35 cellular contexts compared by ENCODE assay signal in the genomic region with DNA sequence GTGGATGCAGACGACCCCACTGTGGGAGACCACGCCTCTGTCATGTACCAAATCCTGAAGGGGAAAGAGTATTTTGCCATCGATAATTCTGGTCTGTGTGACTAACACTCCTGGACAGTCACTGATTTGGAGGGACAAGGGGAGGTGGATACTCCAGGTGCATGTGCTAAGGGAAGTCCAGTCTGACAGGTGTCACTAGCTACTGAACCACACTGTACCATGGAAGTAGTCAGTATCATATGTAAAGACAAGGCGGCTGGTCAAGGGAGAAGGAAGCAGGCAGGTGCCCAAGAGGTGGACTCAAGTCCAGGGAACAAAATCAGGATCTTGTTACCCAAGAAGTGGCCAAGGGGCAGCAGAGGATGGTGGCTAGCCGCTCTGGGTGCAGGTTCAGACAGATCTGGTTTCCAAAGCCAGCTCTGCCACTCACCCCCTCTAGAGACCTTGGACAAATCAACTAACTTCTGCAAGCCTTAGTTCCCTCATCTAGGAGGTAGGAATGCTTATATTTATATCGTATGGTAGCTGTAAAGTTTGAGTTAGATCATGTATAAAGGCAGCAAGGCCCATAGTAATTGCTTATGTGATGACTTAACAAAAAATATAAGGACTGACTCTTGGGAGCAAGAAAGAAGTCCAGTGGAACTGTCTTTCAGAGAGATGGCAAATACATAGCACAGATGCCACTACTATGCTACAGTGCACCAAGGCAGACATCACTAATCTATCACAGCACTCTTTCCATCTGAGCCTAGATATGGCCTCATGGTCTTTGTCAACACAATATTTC. TPM values are rescaled to one million over a fixed set of nuclear protein-coding genes. Genes with fewer than 3 reads are reported as not detected.
"Had no signal": no experiment of that assay in that cellular context is flagged by ENCODE, and none has a peak within 500 bp of the region (broad histone marks: within the 10 kb centered on the region; RNA-seq: fewer than 3 reads in every experiment).

No MANE protein-coding gene starts in this region.

- H3K27me3 Mint-ChIP-seq: activated CD4-positive, alpha-beta memory T cell treated with anti-CD3 and anti-CD28 coated beads for 36 hours; activated naive CD4-positive, alpha-beta T cell treated with anti-CD3 and anti-CD28 coated beads, Interleukin-2, amount 50 U/mL, for 24 hours; stimulated activated naive CD8-positive, alpha-beta T cell treated with anti-CD3 and anti-CD28 coated beads, Interleukin-15, amount 100 ng/mL, for 72 hours had no signal

- H3K4me3 ChIP-seq: breast epithelium, lung, thyroid gland, upper lobe of right lung had no signal

- H3K4me3 Mint-ChIP-seq: activated CD4-positive, alpha-beta memory T cell treated with anti-CD3 and anti-CD28 coated beads for 36 hours; activated CD4-positive, alpha-beta T cell treated with anti-CD3 and anti-CD28 coated beads, Interleukin-2, amount 10 ng/mL, durations not matched to agents 24 days and 14 days; activated naive CD4-positive, alpha-beta T cell treated with anti-CD3 and anti-CD28 coated beads, Interleukin-2, amount 50 U/mL, for 24 hours; activated naive CD8-positive, alpha-beta T cell treated with anti-CD3 and anti-CD28 coated beads, Interleukin-2, amount 50 U/mL, for 24 hours; central memory CD8-positive, alpha-beta T cell; natural killer cell; stimulated activated memory B cell treated with anti-CD40 and anti-IgM and Interleukin-4, amounts not matched to agents 10 μg/mL and 1 μg/mL and 100 μg/mL, for 72 hours; stimulated activated naive CD8-positive, alpha-beta T cell treated with anti-CD3 and anti-CD28 coated beads, Interleukin-15, amount 100 ng/mL, for 72 hours; T-helper 17 cell had no signal

- H3K4me1 ChIP-seq: breast epithelium had no signal

- H3K27ac ChIP-seq: breast epithelium, upper lobe of right lung, WERI-Rb-1 had no signal

- H3K36me3 ChIP-seq: breast epithelium, upper lobe of right lung, WERI-Rb-1 had no signal

- H3K36me3 Mint-ChIP-seq: activated CD4-positive, alpha-beta memory T cell treated with anti-CD3 and anti-CD28 coated beads for 36 hours; activated naive CD4-positive, alpha-beta T cell treated with anti-CD3 and anti-CD28 coated beads, Interleukin-2, amount 50 U/mL, for 24 hours; natural killer cell; stimulated activated memory B cell treated with anti-CD40 and anti-IgM and Interleukin-4, amounts not matched to agents 10 μg/mL and 1 μg/mL and 100 μg/mL, for 72 hours had no signal

- H3K4me1 Mint-ChIP-seq: activated CD4-positive, alpha-beta T cell treated with anti-CD3 and anti-CD28 coated beads, Interleukin-2, amount 10 ng/mL, durations not matched to agents 24 days and 14 days; activated naive CD4-positive, alpha-beta T cell treated with anti-CD3 and anti-CD28 coated beads, Interleukin-2, amount 50 U/mL, for 24 hours; activated naive CD8-positive, alpha-beta T cell treated with anti-CD3 and anti-CD28 coated beads, Interleukin-2, amount 50 U/mL, for 24 hours; central memory CD8-positive, alpha-beta T cell; natural killer cell; stimulated activated memory B cell treated with anti-CD40 and anti-IgM and Interleukin-4, amounts not matched to agents 10 μg/mL and 1 μg/mL and 100 μg/mL, for 72 hours; stimulated activated naive CD8-positive, alpha-beta T cell treated with anti-CD3 and anti-CD28 coated beads, Interleukin-15, amount 100 ng/mL, for 72 hours had no signal

- DNase-seq: activated CD4-positive, alpha-beta memory T cell treated with anti-CD3 and anti-CD28 coated beads for 36 hours; activated CD4-positive, alpha-beta T cell treated with anti-CD3 and anti-CD28 coated beads, Interleukin-2, amount 10 ng/mL, durations not matched to agents 24 days and 14 days; activated CD8-positive, alpha-beta memory T cell treated with anti-CD3 and anti-CD28 coated beads, Interleukin-2, amount 50 U/mL, for 4 hours; activated naive CD8-positive, alpha-beta T cell treated with anti-CD3 and anti-CD28 coated beads, Interleukin-2, amount 50 U/mL, for 24 hours; activated T-cell treated with anti-CD3 and anti-CD28 coated beads, Interleukin-2, amount 50 U/mL, for 48 hours; dermis blood vessel endothelial cell; effector CD8-positive, alpha-beta T cell; foreskin fibroblast; hippocampal formation; kidney; mesendoderm; natural killer cell; right cardiac atrium; stimulated activated CD4-positive, alpha-beta T cell treated with anti-CD3 and anti-CD28 coated beads, Interleukin-12 subunit alpha, Interleukin-12 subunit beta, amount 100 ng/mL, for 4 hours; stimulated activated CD4-positive, alpha-beta T cell treated with anti-CD3 and anti-CD28 coated beads, Interleukin-4, amount 100 ng/mL, for 4 hours; stimulated activated CD8-positive, alpha-beta memory T cell treated with anti-CD3 and anti-CD28 coated beads, Interleukin-4, amount 100 ng/mL, for 48 hours; stimulated activated naive CD8-positive, alpha-beta T cell treated with anti-CD3 and anti-CD28 coated beads, Interleukin-15, amount 100 ng/mL, for 72 hours; T-helper 17 cell; T1000; thyroid gland; upper lobe of right lung; WERI-Rb-1 had no signal

- FAIRE-seq: colon, kidney had no signal

- H3K27me3 ChIP-seq: breast epithelium, thyroid gland, upper lobe of right lung had no signal

- ATAC-seq: activated CD4-positive, CD25-positive, alpha-beta regulatory T cell treated with anti-CD3 and anti-CD28 coated beads, Interleukin-2, amount 50 U/mL, for 24 hours; activated naive CD8-positive, alpha-beta T cell treated with anti-CD3 and anti-CD28 coated beads, Interleukin-2, amount 50 U/mL, for 24 hours; esophagus mucosa; left colon; natural killer cell; right cardiac atrium; stimulated activated memory B cell treated with anti-CD40 and anti-IgM and Interleukin-4, amounts not matched to agents 10 μg/mL and 1 μg/mL and 100 μg/mL, for 72 hours; T-helper 17 cell; upper lobe of right lung had no signal

- H3K27ac Mint-ChIP-seq: activated CD4-positive, alpha-beta memory T cell treated with anti-CD3 and anti-CD28 coated beads for 36 hours; activated CD4-positive, alpha-beta T cell treated with anti-CD3 and anti-CD28 coated beads, Interleukin-2, amount 10 ng/mL, durations not matched to agents 24 days and 14 days; activated naive CD4-positive, alpha-beta T cell treated with anti-CD3 and anti-CD28 coated beads, Interleukin-2, amount 50 U/mL, for 24 hours; activated naive CD8-positive, alpha-beta T cell treated with anti-CD3 and anti-CD28 coated beads, Interleukin-2, amount 50 U/mL, for 24 hours; activated T-helper 2 cell treated with anti-CD3 and anti-CD28 coated beads, Interferon-gamma antibody, Interleukin-2, Interleukin-4, amounts not matched to agents 10 μg/mL and 5 μg/mL and 100 μg/mL, durations not matched to agents 14 hours and 24 hours and 36 hours; natural killer cell; stimulated activated memory B cell treated with anti-CD40 and anti-IgM and Interleukin-4, amounts not matched to agents 10 μg/mL and 1 μg/mL and 100 μg/mL, for 72 hours; stimulated activated naive CD8-positive, alpha-beta T cell treated with anti-CD3 and anti-CD28 coated beads, Interleukin-15, amount 100 ng/mL, for 72 hours; T-helper 17 cell had no signal

- H3K9me3 ChIP-seq: breast epithelium, thyroid gland, upper lobe of right lung had no signal

- H3K9me3 Mint-ChIP-seq: activated CD4-positive, alpha-beta memory T cell treated with anti-CD3 and anti-CD28 coated beads for 36 hours; activated CD4-positive, alpha-beta T cell treated with anti-CD3 and anti-CD28 coated beads, Interleukin-2, amount 10 ng/mL, durations not matched to agents 24 days and 14 days; activated naive CD4-positive, alpha-beta T cell treated with anti-CD3 and anti-CD28 coated beads, Interleukin-2, amount 50 U/mL, for 24 hours; activated naive CD8-positive, alpha-beta T cell treated with anti-CD3 and anti-CD28 coated beads, Interleukin-2, amount 50 U/mL, for 24 hours; activated T-helper 2 cell treated with anti-CD3 and anti-CD28 coated beads, Interferon-gamma antibody, Interleukin-2, Interleukin-4, amounts not matched to agents 10 μg/mL and 5 μg/mL and 100 μg/mL, durations not matched to agents 14 hours and 24 hours and 36 hours; central memory CD8-positive, alpha-beta T cell; natural killer cell; stimulated activated memory B cell treated with anti-CD40 and anti-IgM and Interleukin-4, amounts not matched to agents 10 μg/mL and 1 μg/mL and 100 μg/mL, for 72 hours; stimulated activated naive CD8-positive, alpha-beta T cell treated with anti-CD3 and anti-CD28 coated beads, Interleukin-15, amount 100 ng/mL, for 72 hours had no signal

RNA-seq across cellular contexts. Expression of a gene that starts 22.1 kb away (rescaled TPM):
- total RNA-seq: activated CD4-positive, alpha-beta memory T cell treated with anti-CD3 and anti-CD28 coated beads for 36 hours; activated CD4-positive, alpha-beta T cell treated with anti-CD3 and anti-CD28 coated beads, Interleukin-2, amount 10 ng/mL, durations not matched to agents 24 days and 14 days; activated CD8-positive, alpha-beta memory T cell treated with anti-CD3 and anti-CD28 coated beads for 36 hours; activated T-helper 2 cell treated with anti-CD3 and anti-CD28 coated beads, Interferon-gamma antibody, Interleukin-2, Interleukin-4, amounts not matched to agents 10 μg/mL and 5 μg/mL and 100 μg/mL, durations not matched to agents 14 hours and 24 hours and 36 hours; natural killer cell; T-helper 17 cell had no signal

RNA-seq across cellular contexts. Expression of a gene that starts 38.5 kb away (rescaled TPM):
- total RNA-seq: activated CD4-positive, alpha-beta memory T cell treated with anti-CD3 and anti-CD28 coated beads for 36 hours; activated CD4-positive, alpha-beta T cell treated with anti-CD3 and anti-CD28 coated beads, Interleukin-2, amount 10 ng/mL, durations not matched to agents 24 days and 14 days; activated CD8-positive, alpha-beta memory T cell treated with anti-CD3 and anti-CD28 coated beads for 36 hours; activated T-helper 2 cell treated with anti-CD3 and anti-CD28 coated beads, Interferon-gamma antibody, Interleukin-2, Interleukin-4, amounts not matched to agents 10 μg/mL and 5 μg/mL and 100 μg/mL, durations not matched to agents 14 hours and 24 hours and 36 hours; left colon; mononuclear cell; natural killer cell; skeletal muscle tissue; T-helper 17 cell had no signal
